14 cellular contexts compared by ENCODE assay signal in genomic region chr6:138467901-138468300, GRCh38. TPM values are rescaled to one million over a fixed set of nuclear protein-coding genes. Genes with fewer than 3 reads are reported as not detected.
DNase-seq lines count a peak whose midpoint lies in the region; ATAC-seq and TF ChIP-seq lines count a peak whose summit lies in the region.
"Had no signal": no experiment of that assay in that cellular context is flagged by ENCODE, and none has a peak within 500 bp of the region (broad histone marks: within the 10 kb centered on the region; RNA-seq: fewer than 3 reads in every experiment).

No MANE protein-coding gene starts in this region.

- peaks cover 39% of the 10 kb centered on the region for H3K4me1 Mint-ChIP-seq in HFFc6 (ENCODE audit: low read depth)

- H3K4me1 ChIP-seq in PC-9 (replicated peaks; ENCODE audit: insufficient read depth) = peaks cover 62% of the 10 kb centered on the region

- TF ChIP-seq CTCF in 22Rv1 (IDR thresholded peaks at IDR 0.05) = no peak
- no peak for TF ChIP-seq CTCF in HFFc6 (IDR thresholded peaks at IDR 0.05)
- no peak for TF ChIP-seq CTCF in PC-9 (conservative IDR thresholded peaks at IDR 0.05)
- TF ChIP-seq CTCF in epithelial cell of esophagus (IDR thresholded peaks at IDR 0.05; ENCODE audit: insufficient read depth, low read depth, low read length, missing control alignments) = no peak
- TF ChIP-seq CTCF in GM10266 (IDR thresholded peaks at IDR 0.05; ENCODE audit: control insufficient read depth, insufficient read depth, low read depth, missing control alignments) = no peak

- no peaks in the 10 kb centered on the region for H3K27me3 Mint-ChIP-seq in HFFc6 (ENCODE audit: insufficient read depth)

- ATAC-seq in HG03378 (IDR thresholded peaks at IDR 0.05; ENCODE audit: unreplicated experiment) (no peak), HG03045 (IDR thresholded peaks at IDR 0.05; ENCODE audit: unreplicated experiment) (no peak)

- peaks cover 67% of the 10 kb centered on the region for H3F3A ChIP-seq in PC-9 (ENCODE audit: insufficient read depth, low read depth)

- H2AFZ ChIP-seq in PC-9 = no peak overlapping the region

- peaks cover 3% of the 10 kb centered on the region; the same call in 1 of the 2 replicates for H3K9me3 ChIP-seq in PC-9 (ENCODE audit: insufficient read depth, low read depth)

- CTCF ChIA-PET in PC-9 (lab: Charles Lee) = no interaction called here

- intact Hi-C loops in PC-9 (cut with micrococcal nuclease; ENCODE audit: unreplicated experiment) = no loop called here

- no peak overlapping the region for H3K27ac Mint-ChIP-seq in HFFc6
- H3K27ac Mint-ChIP-seq: CD14-positive monocyte, H9 had no signal

- peaks cover 6% of the 10 kb centered on the region for H3K79me2 ChIP-seq in PC-9 (ENCODE audit: low read depth)

- no peaks in the 10 kb centered on the region for H3K9me3 Mint-ChIP-seq in HFFc6
- H3K9me3 Mint-ChIP-seq: H9 had no signal

- H3K36me3 Mint-ChIP-seq in HFFc6 (ENCODE audit: low read depth) = peaks cover 9% of the 10 kb centered on the region

- H3K4me3 ChIP-seq in PC-9 (no peak overlapping the region), epithelial cell of esophagus (ENCODE audit: low read length) (no peak overlapping the region)

- H3K27me3 ChIP-seq in PC-9 (ENCODE audit: insufficient read depth, low read depth) = no peaks in the 10 kb centered on the region

- H3K9me2 ChIP-seq in PC-9 (ENCODE audit: insufficient read depth) = no peaks in the 10 kb centered on the region

- peak overlapping the region; percentile 43 for H3K4me2 ChIP-seq in PC-9

- DNase-seq in HFFc6 (peak; percentile 17), PC-9 (peak in 1 of 2 experiments; percentile 78), epithelial cell of esophagus (ENCODE audit: low read depth) (peak; percentile 84), HPDE6-E6E7 (ENCODE audit: extremely low spot score) (no peak), GM10266 (ENCODE audit: extremely low spot score) (no peak)
- DNase-seq: H9, KG1, NCI-H1436 treated with DMSO at 0.1 percent for 48 hours, NCI-H2029 treated with DMSO at 0.1 percent for 48 hours, NCI-H524 treated with DMSO at 0.1 percent for 48 hours had no signal

- peaks cover 4% of the 10 kb centered on the region; the same call in 1 of the 2 replicates for H4K20me1 ChIP-seq in PC-9 (ENCODE audit: insufficient read depth)

- H3K27ac ChIP-seq in 22Rv1 = peak overlapping the region; percentile 78; the same call in 1 of the 2 replicates
- peak overlapping the region; percentile 75 for H3K27ac ChIP-seq in PC-9

- POLR2A ChIA-PET in PC-9 (lab: Charles Lee; ENCODE audit: unreplicated experiment) = no interaction called here

- 0 out of 2 replicates have a peak, but pooled peaks cover 7% of the 10 kb centered on the region for H3K36me3 ChIP-seq in PC-9 (ENCODE audit: low read depth)

- H3K4me3 Mint-ChIP-seq in HFFc6 = no peak overlapping the region
- H3K4me3 Mint-ChIP-seq: CD14-positive monocyte, H9 had no signal

- no TSS peak for BruUV-seq in PC-9 (replicated peaks; lab: Mats Ljungman, UMichigan)

RNA-seq across cellular contexts. Expression of gene NHSL1, which starts 31.4 kb away (rescaled TPM):
- total RNA-seq in HFFc6 (2021; fragmentation: NEBNext Ultra II Directional; extraction: Animal tissue kit (Norgen Biotek cat#: 25700)) = 10 to 100 TPM in 3 of 6 experiments, 1 to 10 TPM in 3; 4.4 to 12.3 (median 10.1) TPM
- 17.5 and 17.8 TPM in 2 replicates for total RNA-seq in PC-9 (2021)

Comparison
In these comparisons a context has a peak if more than half of its experiments do, and no peak if none do; other contexts are left out.
1. DNase-seq: peak in HFFc6 (single experiment) and epithelial cell of esophagus (single experiment); none in HPDE6-E6E7 (single experiment) and GM10266 (single experiment).